23 cellular contexts compared by ENCODE assay signal in the genomic region with DNA sequence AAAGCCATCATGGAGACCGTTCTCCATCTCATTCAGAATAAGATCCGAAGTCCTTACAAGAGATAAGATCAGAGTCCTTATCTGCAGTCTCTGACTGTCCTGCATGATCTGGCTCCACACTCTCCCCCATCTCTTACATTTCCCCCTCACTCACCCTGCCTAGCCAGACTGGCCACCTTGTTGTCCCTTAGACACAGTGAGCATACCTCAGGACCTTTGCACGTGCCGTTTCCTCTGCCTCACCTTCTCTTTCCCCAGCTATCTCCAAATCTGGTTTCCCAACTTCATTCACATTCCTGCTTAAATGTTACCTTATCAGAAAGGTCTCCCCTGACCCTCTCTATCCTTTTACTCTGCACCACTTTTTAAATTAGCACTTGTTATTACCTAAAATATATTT.
"Had no signal": no experiment of that assay in that cellular context is flagged by ENCODE, and none has a peak within 500 bp of the region (broad histone marks: within the 10 kb centered on the region; RNA-seq: fewer than 3 reads in every experiment).

No MANE protein-coding gene starts in this region.

- H3K9me3 ChIP-seq: SJSA1 had no signal

- DNase-seq: Karpas-422, KG1, MM.1S, MV-4-11, NCI-H1092, NCI-H1436, NCI-H187, NCI-H2029, NCI-H2081 treated with DMSO at 0.1 percent for 48 hours, NCI-H2171, NCI-H226, NCI-H446, NCI-H510A, NCI-H524 treated with DMSO at 0.1 percent for 48 hours, NCI-H69, NCI-H774, Right ventricle myocardium superior, RPMI8226, SIG-M5 had no signal

- H3K27me3 ChIP-seq: SJSA1 had no signal

- H3K4me3 ChIP-seq: SJSA1, SK-N-MC had no signal

- H3K27ac ChIP-seq: HL-60, SJSA1, SK-N-MC had no signal

- H3K4me1 ChIP-seq: SJSA1 had no signal

- FAIRE-seq: HTR-8/SVneo had no signal
